19 cellular contexts compared by ENCODE assay signal in genomic region chr1:159315381-159315780, GRCh38. TPM values are rescaled to one million over a fixed set of nuclear protein-coding genes. Genes with fewer than 3 reads are reported as not detected.
DNase-seq lines count a peak whose midpoint lies in the region; ATAC-seq and TF ChIP-seq lines count a peak whose summit lies in the region.
"Had no signal": no experiment of that assay in that cellular context is flagged by ENCODE, and none has a peak within 500 bp of the region (broad histone marks: within the 10 kb centered on the region; RNA-seq: fewer than 3 reads in every experiment).

No MANE protein-coding gene starts in this region.

- no peak overlapping the region for H3K27ac Mint-ChIP-seq in endothelial cell (ENCODE audit: unreplicated experiment)
- H3K27ac Mint-ChIP-seq: B cell had no signal

- H3K4me1 ChIP-seq in neutrophil (ENCODE audit: control insufficient read depth in 1 of 2, insufficient read depth in 1 of 2, low read depth in 1 of 2, low read length in 1 of 2): peaks cover 8 to 18% of the 10 kb centered on the region in 2 experiments

- TF ChIP-seq CTCF in neutrophil (IDR thresholded peaks at IDR 0.05) (no peak), endothelial cell (IDR thresholded peaks at IDR 0.05; ENCODE audit: unreplicated experiment) (no peak)

- no peaks in the 10 kb centered on the region for H3K27me3 ChIP-seq in neutrophil

- no peaks in the 10 kb centered on the region for H3K36me3 ChIP-seq in neutrophil

- no peaks in the 10 kb centered on the region for H3K36me3 Mint-ChIP-seq in endothelial cell (ENCODE audit: low read depth, unreplicated experiment)

- H3K9me3 ChIP-seq in neutrophil: no peaks in the 10 kb centered on the region
- H3K9me3 ChIP-seq: SK-N-SH had no signal

- H3K4me3 ChIP-seq in neutrophil (ENCODE audit: low read depth in 1 of 2, low read length in 1 of 2): no peak overlapping the region

- H3K4me1 Mint-ChIP-seq in endothelial cell (ENCODE audit: unreplicated experiment): peaks cover 22% of the 10 kb centered on the region

- ATAC-seq in GM18519 (IDR thresholded peaks at IDR 0.05; ENCODE audit: low FRiP score, unreplicated experiment): peak; percentile 49
- ATAC-seq: PC-3 had no signal

- H3K9me3 Mint-ChIP-seq in endothelial cell (ENCODE audit: unreplicated experiment): no peaks in the 10 kb centered on the region

- DNase-seq in MV-4-11 (lab: John Stamatoyannopoulos, UW) (peak; percentile 82), SKM-1 (lab: John Stamatoyannopoulos, UW; ENCODE audit: unreplicated experiment) (peak; percentile 48), endothelial cell (ENCODE audit: low spot score) (no peak), amniotic stem cell (lab: John Stamatoyannopoulos, UW) (no peak), NAMALWA (ENCODE audit: low spot score) (no peak)
- no peak for DNase-seq in stimulated activated CD4-positive, alpha-beta T cell treated with anti-CD3 and anti-CD28 coated beads, Interleukin-1b, Interleukin-23, amount 100 ng/mL, for 48 hours
- DNase-seq: ACHN, DMS 273 treated with DMSO at 0.1 percent for 48 hours, HCEC 1CT, NCI-H1048, NCI-H1694 treated with DMSO at 0.1 percent for 48 hours, NCI-H446 treated with DMSO at 0.1 percent for 48 hours, NCI-H82, PC-3, SK-N-SH, T-helper 2 cell had no signal

- no peak overlapping the region for H3K4me3 Mint-ChIP-seq in endothelial cell (ENCODE audit: unreplicated experiment)
- H3K4me3 Mint-ChIP-seq: B cell had no signal

- H3K27ac ChIP-seq in neutrophil: peak overlapping the region; percentile 64

- peaks cover 1% of the 10 kb centered on the region for H3K27me3 Mint-ChIP-seq in endothelial cell (ENCODE audit: unreplicated experiment)

RNA-seq across cellular contexts. Expression of gene FCER1A, which starts 13.2 kb away (rescaled TPM):
- total RNA-seq in endothelial cell (ENCODE audit: unreplicated experiment): not detected
- total RNA-seq: B cell, PC-3 had no signal

Comparison
In these comparisons a context has a peak if more than half of its experiments do, and no peak if none do; other contexts are left out.
1. DNase-seq: peak in MV-4-11 (single experiment) and SKM-1 (single experiment); none in endothelial cell (single experiment), amniotic stem cell (single experiment), NAMALWA (single experiment) and stimulated activated CD4-positive, alpha-beta T cell treated with anti-CD3 and anti-CD28 coated beads, Interleukin-1b, Interleukin-23, amount 100 ng/mL, for 48 hours (single experiment).